ENCODE assay signal across 8 cellular contexts in the genomic region with DNA sequence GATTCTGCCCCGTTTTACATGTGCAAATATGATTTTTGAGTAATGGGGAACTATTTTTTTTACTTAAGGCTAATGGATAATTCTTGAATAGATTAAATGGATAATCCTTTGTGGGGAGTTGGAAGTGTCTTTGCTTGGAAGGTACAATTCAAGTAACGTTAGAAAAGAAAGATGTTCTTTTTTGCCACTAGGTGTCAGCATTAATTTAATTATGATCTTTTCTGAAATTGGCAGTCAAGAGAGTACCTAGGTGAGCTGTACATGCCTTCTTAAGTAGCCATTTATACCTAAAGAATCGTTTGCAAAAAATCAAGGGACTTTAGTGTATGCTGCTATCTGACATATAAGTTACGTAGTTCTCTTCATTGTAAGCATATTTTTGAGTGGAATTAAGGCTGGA. TPM values are rescaled to one million over a fixed set of nuclear protein-coding genes. Genes with fewer than 3 reads are reported as not detected.
DNase-seq lines count a peak whose midpoint lies in the region; ATAC-seq and TF ChIP-seq lines count a peak whose summit lies in the region.

No MANE protein-coding gene starts in this region.

- no peaks in the 10 kb centered on the region for H3K9me3 Mint-ChIP-seq in Calu3 (ENCODE audit: low read depth, unreplicated experiment)
- H3K9me3 Mint-ChIP-seq in naive thymus-derived CD8-positive, alpha-beta T cell: no peaks in the 10 kb centered on the region

- BruUV-seq in Calu3 (replicated peaks; lab: Mats Ljungman, UMichigan): no TSS peak

- peaks cover 24% of the 10 kb centered on the region for H3K4me1 Mint-ChIP-seq in Calu3 (ENCODE audit: low read depth, unreplicated experiment)
- peaks cover 16 to 52% (median 39%) of the 10 kb centered on the region in 4 donors for H3K4me1 Mint-ChIP-seq in naive thymus-derived CD8-positive, alpha-beta T cell

- DNase-seq in Calu3: no peak
- DNase-seq in GM20000 (ENCODE audit: low spot score): peak; percentile 64
- peak; percentile 72 for DNase-seq in NB4 (ENCODE audit: low read depth)
- DNase-seq in SK-MEL-5 (ENCODE audit: low read depth, low spot score): peak; percentile 64
- DNase-seq in epithelial cell of esophagus (ENCODE audit: low read depth): peak; percentile 75
- DNase-seq in naive thymus-derived CD8-positive, alpha-beta T cell: peak in 3 of 10 donors; percentile 61 to 64 (median 62)
- DNase-seq in activated CD4-positive, CD25-positive, alpha-beta regulatory T cell (lab: John Stamatoyannopoulos, UW): no peak

- ATAC-seq in naive thymus-derived CD8-positive, alpha-beta T cell: peak; percentile 25 to 42
- no peak for ATAC-seq in HG03469 (IDR thresholded peaks at IDR 0.05; ENCODE audit: unreplicated experiment)

- peak overlapping the region; percentile 84 for H3K4me3 Mint-ChIP-seq in Calu3 (ENCODE audit: low read depth, unreplicated experiment)
- peak overlapping the region; percentile 36 to 82 (median 68) for H3K4me3 Mint-ChIP-seq in naive thymus-derived CD8-positive, alpha-beta T cell

- CTCF ChIA-PET in Calu3 (lab: Charles Lee): interaction anchor here (0.6 to 2.0 kb wide), 8 partner anchors 9 to 214 kb away, joined by 3 to 7 read pairs (median 4); partner anchors contain the start of gene NVL

- no peaks in the 10 kb centered on the region for H3K27me3 Mint-ChIP-seq in Calu3 (ENCODE audit: unreplicated experiment)
- peaks cover 0 to 3% (median 0%) of the 10 kb centered on the region in 5 donors for H3K27me3 Mint-ChIP-seq in naive thymus-derived CD8-positive, alpha-beta T cell

- TF ChIP-seq POLR2A in NB4 (IDR thresholded peaks at IDR 0.05; ENCODE audit: extremely low read depth, insufficient read length): no peak

- POLR2A ChIA-PET in naive thymus-derived CD8-positive, alpha-beta T cell (lab: Charles Lee): interaction anchor here (1.3 to 2.3 kb wide), 3 partner anchors 71 to 217 kb away, joined by 3 to 8 read pairs (median 6); partner anchors contain the start of gene NVL

- H3K36me3 Mint-ChIP-seq in Calu3 (ENCODE audit: insufficient read depth, unreplicated experiment): peaks cover 58% of the 10 kb centered on the region
- H3K36me3 Mint-ChIP-seq in naive thymus-derived CD8-positive, alpha-beta T cell: peaks cover 5 to 28% (median 5%) of the 10 kb centered on the region in 3 donors

- peak overlapping the region; percentile 78 for H3K4me3 ChIP-seq in NB4 (ENCODE audit: low read depth, low read length)
- H3K4me3 ChIP-seq in epithelial cell of esophagus (ENCODE audit: low read length): peak overlapping the region; percentile 20

- peak overlapping the region; percentile 42 for H3K27ac Mint-ChIP-seq in Calu3 (ENCODE audit: unreplicated experiment)
- H3K27ac Mint-ChIP-seq in naive thymus-derived CD8-positive, alpha-beta T cell: peak overlapping the region in 9 of 10 donors; percentile 45 to 90 (median 77)

- TF ChIP-seq CTCF in Calu3 (IDR thresholded peaks at IDR 0.05; ENCODE audit: unreplicated experiment) (peak; percentile 34), GM20000 (IDR thresholded peaks at IDR 0.05; ENCODE audit: extremely low read depth, missing control alignments) (no peak), NB4 (IDR thresholded peaks at IDR 0.05; ENCODE audit: low read depth, low read length) (peak; percentile 22), epithelial cell of esophagus (IDR thresholded peaks at IDR 0.05; ENCODE audit: insufficient read depth, low read depth, low read length, missing control alignments) (peak; percentile 33)

- intact Hi-C loops in Calu3 (cut with micrococcal nuclease; ENCODE audit: unreplicated experiment): loop anchor here (1.0 kb wide), 1 partner anchor 217 kb away; no protein-coding TSS in a partner anchor

- in situ Hi-C loops in SK-MEL-5 (cut with HindIII; ENCODE audit: low pct_unique_long_range_greater_than_20kb, low sequenced_read_pairs): no loop called here

RNA-seq across cellular contexts. Expression of gene FBXO28, which starts 2.2 kb away (rescaled TPM):
- 100 and 101 TPM in 2 replicates for total RNA-seq in Calu3 (2022)
- total RNA-seq in SK-MEL-5 (2014; rRNA removed; shearing (Covaris generic)): 34.2 and 37.3 TPM in 2 replicates
- 17.9 and 18.8 TPM in 2 replicates for polyA plus RNA-seq in SK-MEL-5 (2015; cell fraction: cytosol; rRNA removed)
- 14.5 and 15.0 TPM in 2 replicates for polyA plus RNA-seq in SK-MEL-5 (2015; cell fraction: nucleus; rRNA removed)
- 10 to 100 TPM; 38.8 to 45.9 TPM for total RNA-seq in naive thymus-derived CD8-positive, alpha-beta T cell
- 10 to 100 TPM; 15.5 to 16.1 (median 15.9) TPM for polyA plus RNA-seq in naive thymus-derived CD8-positive, alpha-beta T cell

Comparison
In these comparisons a context has a peak if more than half of its experiments do, and no peak if none do; other contexts are left out.
1. DNase-seq: peak in GM20000 (single experiment), NB4 (single experiment), SK-MEL-5 (single experiment) and epithelial cell of esophagus (single experiment); none in Calu3 (single experiment) and activated CD4-positive, CD25-positive, alpha-beta regulatory T cell (0 of 4).